8 cellular contexts compared by ENCODE assay signal in the genomic region with DNA sequence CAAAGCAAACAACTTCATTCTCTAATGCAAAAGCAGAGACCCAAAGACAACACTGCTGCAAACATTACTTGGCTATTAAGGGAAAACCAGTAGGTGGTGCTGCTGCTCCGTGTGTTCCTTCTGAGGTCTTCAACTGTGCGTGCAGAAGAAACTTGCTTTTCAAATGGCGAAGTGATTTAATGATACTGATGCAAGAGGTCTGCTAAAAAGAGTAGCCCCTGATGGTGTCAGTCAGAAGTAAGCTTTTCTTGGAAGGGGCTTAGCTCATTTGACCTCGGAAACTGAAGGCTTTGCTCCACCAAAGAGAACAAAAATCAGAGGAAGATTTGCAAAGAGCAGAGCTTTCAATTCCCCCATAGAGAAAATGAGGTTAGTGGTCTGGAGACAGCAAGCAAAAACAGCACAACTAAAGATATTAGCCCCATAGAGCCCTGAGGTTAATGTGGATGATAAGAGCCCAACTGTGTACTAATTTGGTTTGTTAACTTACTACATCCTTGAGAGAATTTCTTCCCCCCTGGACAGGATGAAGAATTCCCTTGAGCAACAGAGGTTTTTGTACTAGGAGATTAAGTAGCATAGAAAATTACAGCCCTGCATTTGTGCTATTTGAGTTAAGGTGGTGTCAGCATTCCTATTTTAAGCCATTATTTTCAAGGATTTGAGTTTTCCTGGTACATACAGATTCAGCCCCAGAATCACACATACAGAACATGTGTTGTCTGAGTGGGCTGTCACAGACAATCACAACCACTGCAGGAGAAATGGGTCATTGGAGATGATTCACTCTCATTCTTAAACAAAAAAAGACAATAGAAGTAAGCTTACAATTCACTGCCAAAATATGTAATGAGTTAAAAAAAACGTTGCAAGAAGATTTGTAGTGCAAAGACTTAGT.
DNase-seq lines count a peak whose midpoint lies in the region; ATAC-seq and TF ChIP-seq lines count a peak whose summit lies in the region.

No MANE protein-coding gene starts in this region.

- no peaks in the 10 kb centered on the region for H3K4me1 ChIP-seq in DOHH2 (ENCODE audit: control insufficient read depth, low read length)
- no peaks in the 10 kb centered on the region for H3K4me1 ChIP-seq in KMS-11 (ENCODE audit: low read depth, poor library complexity, severe bottlenecking)
- H3K4me1 ChIP-seq in adipocyte (ENCODE audit: control insufficient read depth, insufficient read depth, low read length): no peaks in the 10 kb centered on the region
- no peaks in the 10 kb centered on the region for H3K4me1 ChIP-seq in right cardiac atrium (ENCODE audit: control insufficient read depth, insufficient read depth, low read length)
- H3K4me1 ChIP-seq in sigmoid colon: peaks cover 0 to 8% (median 0%) of the 10 kb centered on the region in 4 donors

- H3K79me2 ChIP-seq in DOHH2 (ENCODE audit: control insufficient read depth, low read length) (no peaks in the 10 kb centered on the region), KMS-11 (ENCODE audit: insufficient read depth, low read depth) (no peaks in the 10 kb centered on the region)

- 7% methylated on average over 5 of the region's 5 CpGs for WGBS in right cardiac atrium
- WGBS in sigmoid colon, 2 donors: 5 to 11% methylated on average over 5 of the region's 5 CpGs

- peak; percentile 91 for ATAC-seq in GM21515 (IDR thresholded peaks at IDR 0.05; ENCODE audit: unreplicated experiment)
- ATAC-seq in right cardiac atrium: peak; percentile 64 to 68

- no peak for TF ChIP-seq EP300 in sigmoid colon (IDR thresholded peaks at IDR 0.05)

- TF ChIP-seq CTCF in DOHH2 (IDR thresholded peaks at IDR 0.05; ENCODE audit: low read depth, low read length, poor library complexity, severe bottlenecking): peak; percentile 72
- peak; percentile 90 for TF ChIP-seq CTCF in KMS-11 (conservative IDR thresholded peaks at IDR 0.05; ENCODE audit: low read depth, low read length)
- peak in 3 of 4 experiments; percentile 55 to 76 (median 64) for TF ChIP-seq CTCF in sigmoid colon (IDR thresholded peaks at IDR 0.05)

- H3K9me3 ChIP-seq in DOHH2 (ENCODE audit: control insufficient read depth, insufficient read depth, low read length) (no peaks in the 10 kb centered on the region), adipocyte (ENCODE audit: control insufficient read depth, low read length) (no peaks in the 10 kb centered on the region), right cardiac atrium (ENCODE audit: control insufficient read depth, low read length) (no peaks in the 10 kb centered on the region), sigmoid colon (no peaks in the 10 kb centered on the region)

- H3K4me2 ChIP-seq in DOHH2 (ENCODE audit: low read length) (no peak overlapping the region), KMS-11 (no peak overlapping the region)

- intact Hi-C loops in right cardiac atrium (cut with DNase I): loop anchor here in 2 of 4 donors (5.0 kb wide), 2 partner anchors 341 to 346 kb away; no protein-coding TSS in a partner anchor
- intact Hi-C loops in sigmoid colon (cut with DNase I): loop anchor here (5.0 kb wide), 1 partner anchor 346 kb away; no protein-coding TSS in a partner anchor

- H3K27ac ChIP-seq in DOHH2 (ENCODE audit: low read depth, low read length) (no peak overlapping the region), KMS-11 (no peak overlapping the region), right cardiac atrium (ENCODE audit: low read length) (no peak overlapping the region), sigmoid colon (no peak overlapping the region)

- H3K9ac ChIP-seq in KMS-11 (no peak overlapping the region), adipocyte (ENCODE audit: low read length) (no peak overlapping the region)

- no peaks in the 10 kb centered on the region for H4K20me1 ChIP-seq in DOHH2 (ENCODE audit: control insufficient read depth, insufficient read depth, low read depth, low read length)
- H4K20me1 ChIP-seq in KMS-11 (ENCODE audit: insufficient read depth): no peaks in the 10 kb centered on the region

- no peaks in the 10 kb centered on the region for H3F3A ChIP-seq in DOHH2 (ENCODE audit: control insufficient read depth, insufficient read depth)

- no peak for TF ChIP-seq POLR2A in sigmoid colon (IDR thresholded peaks at IDR 0.05)

- H2AFZ ChIP-seq in KMS-11 (ENCODE audit: low read depth): 0 out of 2 replicates have a peak overlapping the region, but pooled peaks have one; percentile 19

- no peaks in the 10 kb centered on the region for H3K9me2 ChIP-seq in DOHH2 (replicated peaks; ENCODE audit: control insufficient read depth, low read length)

- H3K27me3 ChIP-seq in DOHH2 (ENCODE audit: control insufficient read depth, low read length): no peaks in the 10 kb centered on the region
- H3K27me3 ChIP-seq in KMS-11 (ENCODE audit: insufficient read depth, low read depth): no peaks in the 10 kb centered on the region
- peaks cover 20% of the 10 kb centered on the region for H3K27me3 ChIP-seq in adipocyte (replicated peaks; ENCODE audit: control insufficient read depth, insufficient read depth, low read length)
- no peaks in the 10 kb centered on the region for H3K27me3 ChIP-seq in right cardiac atrium (ENCODE audit: control insufficient read depth, insufficient read depth)
- H3K27me3 ChIP-seq in sigmoid colon: no peaks in the 10 kb centered on the region

- no peaks in the 10 kb centered on the region for H3K36me3 ChIP-seq in DOHH2 (ENCODE audit: control insufficient read depth, low read length)
- no peaks in the 10 kb centered on the region for H3K36me3 ChIP-seq in KMS-11 (ENCODE audit: insufficient read depth)
- H3K36me3 ChIP-seq in adipocyte (ENCODE audit: control insufficient read depth, insufficient read depth, low read length, severe bottlenecking): no peaks in the 10 kb centered on the region
- no peaks in the 10 kb centered on the region for H3K36me3 ChIP-seq in sigmoid colon

- no peak overlapping the region for H3K4me3 ChIP-seq in DOHH2 (ENCODE audit: low read length)
- H3K4me3 ChIP-seq in KMS-11 (IDR thresholded peaks at IDR 0.05; ENCODE audit: insufficient read depth, low read depth, low read length): no peak overlapping the region
- no peak overlapping the region for H3K4me3 ChIP-seq in adipocyte (ENCODE audit: low read length)
- no peak overlapping the region for H3K4me3 ChIP-seq in right cardiac atrium (ENCODE audit: low read length)
- no peak overlapping the region for H3K4me3 ChIP-seq in sigmoid colon

- DNase-seq in RKO (ENCODE audit: low spot score): peak; percentile 70
- peak; percentile 73 for DNase-seq in adipocyte (ENCODE audit: low read depth)
- peak; percentile 42 to 62 (median 56) for DNase-seq in right cardiac atrium
- no peak for DNase-seq in sigmoid colon
- no peak for DNase-seq in cortex of kidney (lab: John Stamatoyannopoulos, UW)

Comparison
In these comparisons a context has a peak if more than half of its experiments do, and no peak if none do; other contexts are left out.
1. DNase-seq: peak in RKO (single experiment), adipocyte (single experiment) and right cardiac atrium (3 of 3); none in sigmoid colon (single experiment) and cortex of kidney (single experiment).
2. Peak in every context shown above with its lines, with median percentiles within 50 percentile points of each other: CTCF ChIP-seq.